Comparison of ENCODE assay signal across 14 cellular contexts in the genomic region with DNA sequence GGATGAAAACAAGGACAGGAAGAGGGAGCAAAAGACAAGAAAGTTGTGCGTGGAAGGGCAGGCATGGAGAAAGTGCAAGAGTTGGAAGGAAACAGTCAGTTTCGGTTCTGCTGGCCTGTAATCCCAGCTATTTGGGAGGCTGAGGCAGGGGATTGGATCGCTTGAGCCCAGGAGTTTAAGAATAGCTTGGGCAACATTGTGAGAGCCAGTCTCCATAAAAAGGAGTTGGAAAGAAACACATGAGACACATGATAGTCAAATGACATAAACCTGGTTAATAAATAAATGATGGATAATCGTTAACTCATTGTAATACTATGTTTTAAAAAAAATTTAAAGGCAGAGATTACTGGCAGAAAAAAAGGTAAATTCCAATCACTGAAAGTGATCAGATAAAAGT. TPM values are rescaled to one million over a fixed set of nuclear protein-coding genes. Genes with fewer than 3 reads are reported as not detected.
DNase-seq lines count a peak whose midpoint lies in the region; ATAC-seq, FAIRE-seq and TF ChIP-seq lines count a peak whose summit lies in the region.
"Had no signal": no experiment of that assay in that cellular context is flagged by ENCODE, and none has a peak within 500 bp of the region (broad histone marks: within the 10 kb centered on the region; RNA-seq: fewer than 3 reads in every experiment).

No MANE protein-coding gene starts in this region.

- TF ChIP-seq RAD21 in H1 (IDR thresholded peaks at IDR 0.05 in 1 of 2, conservative IDR thresholded peaks at IDR 0.05 in 1 of 2; ENCODE audit: low read depth in 2 of 2, low read length in 2 of 2), result no peak

- intact Hi-C loops in kidney (cut with DNase I), result no loop called here
- intact Hi-C loops in activated T-helper 2 cell treated with anti-CD3 and anti-CD28 coated beads, Interferon-gamma antibody, Interleukin-2, Interleukin-4, amounts not matched to agents 10 μg/mL and 5 μg/mL and 100 μg/mL, durations not matched to agents 14 hours and 24 hours and 36 hours (cut with micrococcal nuclease), result no loop called here

- 0 out of 2 replicates have a peak overlapping the region, but pooled peaks have one; percentile 36 for H2BK15ac ChIP-seq in H1 (ENCODE audit: low read length)

- 94% methylated on average over 4 of the region's 4 CpGs; no CpG with 5 or more reads in 1 of the 2 experiments for WGBS in H1 (ENCODE audit: extremely low coverage in 1 of 2, insufficient coverage in 1 of 2, insufficient read length in 1 of 2, insufficient replicate concordance in 2 of 2, low coverage in 1 of 2, low lambda C conversion rate in 2 of 2, missing lambda C conversion rate in 1 of 2), 2 experiments
- WGBS in suprapubic skin, result 86% methylated on average over 4 of the region's 4 CpGs
- 77 to 87% methylated on average over 4 of the region's 4 CpGs for WGBS in gastroesophageal sphincter (ENCODE audit: low coverage in 1 of 2), 2 donors

- no peak overlapping the region for H3K23ac ChIP-seq in H1 (ENCODE audit: insufficient read length)

- H3K4me1 ChIP-seq in H1 (replicated peaks in 1 of 4; ENCODE audit: control insufficient read depth in 3 of 4, insufficient read depth in 4 of 4, low read length in 3 of 4) (peaks cover 0 to 3% (median 0%) of the 10 kb centered on the region in 4 experiments; a peak in 1 of 7 replicates), kidney (ENCODE audit: control insufficient read depth in 1 of 2, insufficient read depth in 1 of 2, low read depth in 1 of 2, low read length in 2 of 2) (peaks cover 0 to 3% of the 10 kb centered on the region in 2 donors), suprapubic skin (no peaks in the 10 kb centered on the region), gastroesophageal sphincter (no peaks in the 10 kb centered on the region)
- H3K4me1 ChIP-seq: A549 had no signal

- H3K27ac ChIP-seq in H1 (ENCODE audit: low read depth, low read length) (no peak overlapping the region), kidney (ENCODE audit: low read depth in 2 of 2, low read length in 2 of 2) (peak overlapping the region in 1 of 2 donors; percentile 30), suprapubic skin (no peak overlapping the region), gastroesophageal sphincter (no peak overlapping the region)
- H3K27ac ChIP-seq: A549 had no signal

- peaks cover 0 to 11% of the 10 kb centered on the region in 2 experiments; a peak in 1 of 4 replicates for H3K9me3 ChIP-seq in H1 (ENCODE audit: insufficient read depth in 2 of 2, low read depth in 1 of 2, low read length in 1 of 2)
- no peaks in the 10 kb centered on the region for H3K9me3 ChIP-seq in kidney (ENCODE audit: control insufficient read depth in 1 of 2, low read length in 2 of 2)
- H3K9me3 ChIP-seq in suprapubic skin, result no peaks in the 10 kb centered on the region
- H3K9me3 ChIP-seq in gastroesophageal sphincter, result no peaks in the 10 kb centered on the region
- H3K9me3 ChIP-seq: A549 had no signal

- no peak overlapping the region for H3K4me2 ChIP-seq in H1 (ENCODE audit: insufficient read depth in 1 of 2, low read depth in 2 of 2, low read length in 2 of 2)
- H3K4me2 ChIP-seq: A549 had no signal

- no peak overlapping the region for H2BK120ac ChIP-seq in H1 (replicated peaks; ENCODE audit: low read depth, low read length)

- no peak overlapping the region for H4K5ac ChIP-seq in H1 (ENCODE audit: insufficient read length, low read depth, low read length)

- H3K23me2 ChIP-seq in H1 (ENCODE audit: low read depth, low read length), result no peaks in the 10 kb centered on the region

- H3K79me2 ChIP-seq in H1 (ENCODE audit: control insufficient read depth in 1 of 2, insufficient read depth in 2 of 2, low read length in 2 of 2), result no peaks in the 10 kb centered on the region

- H4K8ac ChIP-seq in H1 (ENCODE audit: extremely low read depth, insufficient read depth, low read length), result no peak overlapping the region

- peaks cover 4% of the 10 kb centered on the region for H3K27me3 Mint-ChIP-seq in neural crest cell (ENCODE audit: low read depth)
- no peaks in the 10 kb centered on the region for H3K27me3 Mint-ChIP-seq in activated T-helper 2 cell treated with anti-CD3 and anti-CD28 coated beads, Interferon-gamma antibody, Interleukin-2, Interleukin-4, amounts not matched to agents 10 μg/mL and 5 μg/mL and 100 μg/mL, durations not matched to agents 14 hours and 24 hours and 36 hours (ENCODE audit: low read depth)

- no peaks in the 10 kb centered on the region for H3K27me3 ChIP-seq in H1 (replicated peaks in 1 of 4; ENCODE audit: control insufficient read depth in 3 of 4, extremely low read depth in 1 of 4, insufficient read depth in 3 of 4, low read length in 3 of 4)
- peaks cover 5% of the 10 kb centered on the region for H3K27me3 ChIP-seq in suprapubic skin
- H3K27me3 ChIP-seq in gastroesophageal sphincter, result peaks cover 9% of the 10 kb centered on the region

- H3K36me3 Mint-ChIP-seq in neural crest cell (ENCODE audit: low read depth), result no peaks in the 10 kb centered on the region
- no peaks in the 10 kb centered on the region for H3K36me3 Mint-ChIP-seq in activated T-helper 2 cell treated with anti-CD3 and anti-CD28 coated beads, Interferon-gamma antibody, Interleukin-2, Interleukin-4, amounts not matched to agents 10 μg/mL and 5 μg/mL and 100 μg/mL, durations not matched to agents 14 hours and 24 hours and 36 hours (ENCODE audit: low read depth)
- H3K36me3 Mint-ChIP-seq: CD14-positive monocyte; CD8-positive, alpha-beta T cell had no signal

- H3K27ac Mint-ChIP-seq in neural crest cell (ENCODE audit: unreplicated experiment), result peak overlapping the region; percentile 15
- no peak overlapping the region for H3K27ac Mint-ChIP-seq in activated T-helper 2 cell treated with anti-CD3 and anti-CD28 coated beads, Interferon-gamma antibody, Interleukin-2, Interleukin-4, amounts not matched to agents 10 μg/mL and 5 μg/mL and 100 μg/mL, durations not matched to agents 14 hours and 24 hours and 36 hours
- H3K27ac Mint-ChIP-seq: CD14-positive monocyte; CD8-positive, alpha-beta T cell had no signal

- no peak overlapping the region for H3K56ac ChIP-seq in H1 (replicated peaks; ENCODE audit: insufficient read length, low read depth, low read length)

- H3K36me3 ChIP-seq in H1 (ENCODE audit: control insufficient read depth in 2 of 4, insufficient read depth in 4 of 4, low read length in 3 of 4) (no peaks in the 10 kb centered on the region), kidney (ENCODE audit: control insufficient read depth in 1 of 2, insufficient read depth in 2 of 2, low read length in 2 of 2) (no peaks in the 10 kb centered on the region), suprapubic skin (no peaks in the 10 kb centered on the region), gastroesophageal sphincter (no peaks in the 10 kb centered on the region)

- no peaks in the 10 kb centered on the region for H3K4me1 Mint-ChIP-seq in neural crest cell
- H3K4me1 Mint-ChIP-seq in activated T-helper 2 cell treated with anti-CD3 and anti-CD28 coated beads, Interferon-gamma antibody, Interleukin-2, Interleukin-4, amounts not matched to agents 10 μg/mL and 5 μg/mL and 100 μg/mL, durations not matched to agents 14 hours and 24 hours and 36 hours (ENCODE audit: low read depth), result no peaks in the 10 kb centered on the region
- H3K4me1 Mint-ChIP-seq: CD14-positive monocyte had no signal

- no peaks in the 10 kb centered on the region for H4K20me1 ChIP-seq in H1 (replicated peaks in 1 of 2; ENCODE audit: control insufficient read depth in 1 of 2, insufficient read depth in 2 of 2, low read length in 2 of 2)

- H3K9ac ChIP-seq in H1 (replicated peaks in 1 of 4; ENCODE audit: extremely low read depth in 1 of 4, low read depth in 3 of 4, low read length in 3 of 4) (no peak overlapping the region), kidney (ENCODE audit: low read length in 2 of 2) (no peak overlapping the region)

- no peak overlapping the region for H3K4me3 ChIP-seq in H1 (ENCODE audit: extremely low read depth in 1 of 4, insufficient read depth in 2 of 4, low read depth in 3 of 4, low read length in 4 of 4)
- peak overlapping the region; percentile 9 to 32 for H3K4me3 ChIP-seq in kidney (ENCODE audit: low read length in 2 of 2)
- H3K4me3 ChIP-seq in suprapubic skin, result no peak overlapping the region
- no peak overlapping the region for H3K4me3 ChIP-seq in gastroesophageal sphincter
- H3K4me3 ChIP-seq: A549 had no signal

- TF ChIP-seq CTCF in H1 (IDR thresholded peaks at IDR 0.05; ENCODE audit: control extremely low read depth in 1 of 3, insufficient read depth in 1 of 3, low read depth in 1 of 3, low read length in 3 of 3) (no peak), kidney (IDR thresholded peaks at IDR 0.05; ENCODE audit: borderline replicate concordance, extremely low read depth, insufficient read depth) (no peak), neural crest cell (conservative IDR thresholded peaks at IDR 0.05) (no peak), suprapubic skin (IDR thresholded peaks at IDR 0.05) (no peak), gastroesophageal sphincter (IDR thresholded peaks at IDR 0.05) (no peak)

- no peak for ATAC-seq in gastroesophageal sphincter
- ATAC-seq: A549; CD8-positive, alpha-beta T cell had no signal

- no peaks in the 10 kb centered on the region for H3K9me3 Mint-ChIP-seq in neural crest cell
- no peaks in the 10 kb centered on the region for H3K9me3 Mint-ChIP-seq in activated T-helper 2 cell treated with anti-CD3 and anti-CD28 coated beads, Interferon-gamma antibody, Interleukin-2, Interleukin-4, amounts not matched to agents 10 μg/mL and 5 μg/mL and 100 μg/mL, durations not matched to agents 14 hours and 24 hours and 36 hours
- H3K9me3 Mint-ChIP-seq: CD8-positive, alpha-beta T cell had no signal

- TF ChIP-seq POLR2A in H1 (IDR thresholded peaks at IDR 0.05; ENCODE audit: control extremely low read depth in 1 of 2, low read depth in 2 of 2, low read length in 2 of 2) (no peak), suprapubic skin (IDR thresholded peaks at IDR 0.05) (no peak), gastroesophageal sphincter (IDR thresholded peaks at IDR 0.05) (no peak)

- TF ChIP-seq EP300 in H1 (IDR thresholded peaks at IDR 0.05; ENCODE audit: borderline replicate concordance in 1 of 2, low read depth in 2 of 2, low read length in 2 of 2) (no peak), suprapubic skin (IDR thresholded peaks at IDR 0.05) (no peak), gastroesophageal sphincter (IDR thresholded peaks at IDR 0.05) (no peak)

- H3K18ac ChIP-seq in H1 (ENCODE audit: extremely low read depth, low read length), result no peak overlapping the region

- no peak overlapping the region for H4K91ac ChIP-seq in H1 (replicated peaks; ENCODE audit: insufficient read length, low read length)

- FAIRE-seq in H1 (lab: Jason Lieb, UNC) (no peak), kidney (lab: Jason Lieb, UNC) (peak; percentile 50)
- FAIRE-seq: A549, GM12892, H54 had no signal

- H2BK20ac ChIP-seq in H1 (ENCODE audit: low read length), result no peak overlapping the region

- H2AK5ac ChIP-seq in H1 (ENCODE audit: low read depth, low read length), result peak overlapping the region; percentile 65; the same call in 1 of the 2 replicates

- no peak overlapping the region for H2BK5ac ChIP-seq in H1 (ENCODE audit: low read depth, low read length)

- no peak overlapping the region for H3K4ac ChIP-seq in H1 (replicated peaks; ENCODE audit: insufficient read length, low read depth, low read length)

- no peak overlapping the region for H3K4me3 Mint-ChIP-seq in neural crest cell
- no peak overlapping the region for H3K4me3 Mint-ChIP-seq in activated T-helper 2 cell treated with anti-CD3 and anti-CD28 coated beads, Interferon-gamma antibody, Interleukin-2, Interleukin-4, amounts not matched to agents 10 μg/mL and 5 μg/mL and 100 μg/mL, durations not matched to agents 14 hours and 24 hours and 36 hours (ENCODE audit: low read depth)
- H3K4me3 Mint-ChIP-seq: CD14-positive monocyte; CD8-positive, alpha-beta T cell had no signal

- CTCF ChIA-PET in H1 (lab: Charles Lee; ENCODE audit: partially characterized antibody), result no interaction called here

- POLR2A ChIA-PET in H1 (lab: Charles Lee; ENCODE audit: partially characterized antibody), result interaction anchor here (0.8 kb wide), 1 partner anchor 13 kb away, joined by 3 read pairs; no protein-coding TSS in a partner anchor

- H2BK12ac ChIP-seq in H1 (ENCODE audit: low read depth, low read length), result no peak overlapping the region

- no peak overlapping the region for H2AFZ ChIP-seq in H1 (ENCODE audit: low read length)

- no peaks in the 10 kb centered on the region for H3K79me1 ChIP-seq in H1 (ENCODE audit: low read depth, low read length)

- H3K14ac ChIP-seq in H1 (ENCODE audit: insufficient read length), result no peak overlapping the region

- DNase-seq in H1 (ENCODE audit: low read depth in 1 of 2, low spot score in 2 of 2), result no peak
- DNase-seq in kidney, result no peak
- no peak for DNase-seq in neural crest cell (ENCODE audit: low read depth, low spot score)
- DNase-seq in suprapubic skin (ENCODE audit: low spot score in 2 of 2), result no peak
- no peak for DNase-seq in activated T-helper 2 cell treated with anti-CD3 and anti-CD28 coated beads, Interferon-gamma antibody, Interleukin-2, Interleukin-4, amounts not matched to agents 10 μg/mL and 5 μg/mL and 100 μg/mL, durations not matched to agents 14 hours and 24 hours and 36 hours (ENCODE audit: low spot score)
- DNase-seq: CD8-positive, alpha-beta T cell; COR-L47; DND-41; GDM1 had no signal

RNA-seq across cellular contexts. Expression of gene PHACTR1, which starts 37.3 kb away (rescaled TPM):
- total RNA-seq in H1 (2021; fragmentation: NEBNext Ultra II Directional; extraction: Animal tissue kit (Norgen Biotek cat#: 25700)), result 17.1 and 17.3 TPM in 2 replicates
- polyA plus RNA-seq in H1 (2011; rRNA removed), result 3.9 and 5.0 TPM in 2 replicates
- 4.6 TPM for polyA plus RNA-seq in H1 (2011; cell fraction: cytosol; rRNA removed)
- polyA plus RNA-seq in H1 (2011; cell fraction: nucleus; rRNA removed), result 8.7 TPM
- 8.6 to 11.9 TPM (median 10.7 TPM) in 4 replicates for polyA plus RNA-seq in H1 (2012, experiment 1 of 2)
- polyA plus RNA-seq in H1 (2012, experiment 2 of 2), result 2.9 TPM
- 8.1 TPM for polyA plus RNA-seq in H1 (2013, experiment 1 of 2)
- 7.0 TPM for polyA plus RNA-seq in H1 (2013, experiment 2 of 2)
- 14.2 and 16.8 TPM in 2 replicates for polyA minus RNA-seq in H1 (2011; rRNA and poly(A)+ RNA removed)
- 8.4 TPM for polyA minus RNA-seq in H1 (2011; cell fraction: cytosol; rRNA and poly(A)+ RNA removed)
- polyA minus RNA-seq in H1 (2011; cell fraction: nucleus; rRNA and poly(A)+ RNA removed), result 24.2 TPM
- 33.6 TPM for total RNA-seq in kidney
- 3.3 TPM for polyA plus RNA-seq in kidney (ENCODE audit: insufficient read depth, low read depth, low replicate concordance)
- 10.3 and 10.4 TPM in 2 replicates for total RNA-seq in neural crest cell
- total RNA-seq in suprapubic skin, result 1 to 10 TPM; 4.0 to 8.2 (median 6.4) TPM
- 10 to 100 TPM in 1 of 4 donors, 1 to 10 TPM in 2, under 1 TPM in 1; 0.20 to 27.3 (median 2.2) TPM for total RNA-seq in gastroesophageal sphincter
- 0.05 and 0.11 TPM in 2 replicates for total RNA-seq in activated T-helper 2 cell treated with anti-CD3 and anti-CD28 coated beads, Interferon-gamma antibody, Interleukin-2, Interleukin-4, amounts not matched to agents 10 μg/mL and 5 μg/mL and 100 μg/mL, durations not matched to agents 14 hours and 24 hours and 36 hours
- polyA plus RNA-seq: A549 had no signal

Comparison
In these comparisons a context has a peak if more than half of its experiments do, and no peak if none do; other contexts are left out.
1. H3K4me3 ChIP-seq: peak in kidney (2 of 2); none in H1 (0 of 4), suprapubic skin (single experiment) and gastroesophageal sphincter (0 of 2).